ENCODE assay signal across 24 cellular contexts in the genomic region with DNA sequence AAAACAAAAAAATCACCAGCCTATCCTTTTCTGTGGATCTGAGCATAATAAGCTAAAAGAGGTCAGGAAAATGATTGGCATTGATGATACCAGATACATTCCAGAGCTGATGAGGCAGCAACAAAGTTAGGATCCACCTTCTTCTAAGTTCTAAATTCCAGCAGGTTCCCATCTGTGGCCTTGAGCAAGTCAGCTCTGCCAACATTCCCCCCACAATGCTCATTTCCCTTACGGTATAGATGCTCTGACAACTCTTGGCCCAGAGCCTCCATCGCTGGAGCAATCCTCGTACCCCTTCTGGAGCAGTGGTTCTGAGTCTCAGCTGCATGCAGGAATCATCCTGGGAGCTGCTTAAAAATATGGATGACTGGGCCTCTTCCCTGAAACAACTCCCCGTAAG.
"Had no signal": no experiment of that assay in that cellular context is flagged by ENCODE, and none has a peak within 500 bp of the region (broad histone marks: within the 10 kb centered on the region; RNA-seq: fewer than 3 reads in every experiment).

No MANE protein-coding gene starts in this region.

- H3K36me3 ChIP-seq: gastrocnemius medialis, ovary, sigmoid colon, suprapubic skin, transverse colon, vagina had no signal

- H3K27me3 ChIP-seq: dorsolateral prefrontal cortex, gastrocnemius medialis, ovary, sigmoid colon, suprapubic skin, transverse colon, vagina had no signal

- DNase-seq: dorsolateral prefrontal cortex; effector CD4-positive, alpha-beta T cell; foreskin fibroblast; gastrocnemius medialis; head of caudate nucleus; left ventricle myocardium superior; lower lobe of right lung; mucosa of descending colon; naive B cell; occipital lobe; ovary; posterior cingulate gyrus; psoas muscle; right cardiac atrium; sigmoid colon; stimulated activated CD4-positive, alpha-beta T cell treated with anti-CD3 and anti-CD28 coated beads, Interleukin-2, amount 100 ng/mL, for 24 hours; stimulated activated CD4-positive, alpha-beta T cell treated with anti-CD3 and anti-CD28 coated beads, Interleukin-4, amount 100 ng/mL, for 24 hours; stimulated activated naive CD8-positive, alpha-beta T cell treated with anti-CD3 and anti-CD28 coated beads, Interleukin-15, amount 100 ng/mL, for 72 hours; transverse colon had no signal

- H3K4me3 ChIP-seq: dorsolateral prefrontal cortex, gastrocnemius medialis, lower lobe of right lung, mucosa of descending colon, ovary, psoas muscle, sigmoid colon, suprapubic skin, transverse colon, vagina had no signal

- ATAC-seq: gastrocnemius medialis; left ventricle myocardium superior; lower lobe of right lung; mucosa of descending colon; right cardiac atrium; stimulated activated memory B cell treated with anti-CD40 and anti-IgM and Interleukin-4, amounts not matched to agents 10 μg/mL and 1 μg/mL and 100 μg/mL, for 72 hours had no signal

- H3K4me3 Mint-ChIP-seq: memory B cell; mesothelial cell of epicardium; naive B cell; stimulated activated memory B cell treated with anti-CD40 and anti-IgM and Interleukin-4, amounts not matched to agents 10 μg/mL and 1 μg/mL and 100 μg/mL, for 72 hours had no signal

- H3K27me3 Mint-ChIP-seq: memory B cell; naive B cell; stimulated activated memory B cell treated with anti-CD40 and anti-IgM and Interleukin-4, amounts not matched to agents 10 μg/mL and 1 μg/mL and 100 μg/mL, for 72 hours; stimulated activated naive CD8-positive, alpha-beta T cell treated with anti-CD3 and anti-CD28 coated beads, Interleukin-15, amount 100 ng/mL, for 72 hours had no signal

- H3K27ac Mint-ChIP-seq: memory B cell; mesothelial cell of epicardium; naive B cell; stimulated activated memory B cell treated with anti-CD40 and anti-IgM and Interleukin-4, amounts not matched to agents 10 μg/mL and 1 μg/mL and 100 μg/mL, for 72 hours had no signal

- H3K9me3 ChIP-seq: gastrocnemius medialis, lower lobe of right lung, mucosa of descending colon, ovary, psoas muscle, sigmoid colon, suprapubic skin, transverse colon, vagina had no signal

- H3K9me3 Mint-ChIP-seq: memory B cell; stimulated activated memory B cell treated with anti-CD40 and anti-IgM and Interleukin-4, amounts not matched to agents 10 μg/mL and 1 μg/mL and 100 μg/mL, for 72 hours; stimulated activated naive CD8-positive, alpha-beta T cell treated with anti-CD3 and anti-CD28 coated beads, Interleukin-15, amount 100 ng/mL, for 72 hours had no signal

- H3K27ac ChIP-seq: dorsolateral prefrontal cortex, gastrocnemius medialis, lower lobe of right lung, ovary, psoas muscle, sigmoid colon, suprapubic skin, transverse colon, vagina had no signal
